ENCODE assay signal across 16 cellular contexts in the genomic region with DNA sequence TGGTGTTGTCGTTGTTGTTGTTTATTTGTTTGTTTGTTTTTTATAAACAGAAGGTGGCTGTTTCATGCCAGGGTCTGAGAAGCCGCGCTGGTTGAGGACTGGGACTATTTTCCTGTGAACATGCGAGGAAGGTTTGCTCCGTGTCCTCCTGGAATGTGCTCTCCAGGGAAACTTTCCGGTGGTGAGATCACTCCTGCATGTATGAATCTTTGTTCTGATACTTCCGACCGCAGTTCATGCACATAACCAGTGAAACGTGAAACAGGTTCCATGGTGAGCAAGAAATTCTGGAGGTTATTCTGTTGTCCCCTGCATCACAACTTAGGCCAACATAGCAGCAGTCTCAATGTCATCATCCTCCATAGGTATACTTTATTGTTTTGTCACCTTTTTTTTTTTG.
"Had no signal": no experiment of that assay in that cellular context is flagged by ENCODE, and none has a peak within 500 bp of the region (broad histone marks: within the 10 kb centered on the region; RNA-seq: fewer than 3 reads in every experiment).

No MANE protein-coding gene starts in this region.

- H3K4me3 ChIP-seq: stomach, thoracic aorta had no signal

- H3K9me3 Mint-ChIP-seq: activated T-cell treated with anti-CD3 and anti-CD28 coated beads, Interleukin-2, amount 50 U/mL, for 24 hours; mesothelial cell of epicardium; naive B cell; T-helper 2 cell treated with Interferon-gamma antibody and Interleukin-4, amounts not matched to agents 5 μg/mL and 100 μg/mL, for 36 hours had no signal

- H3K36me3 Mint-ChIP-seq: activated CD8-positive, alpha-beta memory T cell treated with anti-CD3 and anti-CD28 coated beads, Interleukin-2, amount 10 ng/mL, durations not matched to agents 7 days and 5 days; mesothelial cell of epicardium; naive B cell had no signal

- H3K9me3 ChIP-seq: stomach, thoracic aorta had no signal

- H3K4me1 ChIP-seq: foreskin keratinocyte, stomach had no signal

- H3K4me1 Mint-ChIP-seq: activated CD8-positive, alpha-beta memory T cell treated with anti-CD3 and anti-CD28 coated beads, Interleukin-2, amount 10 ng/mL, durations not matched to agents 7 days and 5 days; naive B cell had no signal

- H3K27ac ChIP-seq: dorsolateral prefrontal cortex, foreskin keratinocyte, stomach, thoracic aorta had no signal

- ATAC-seq: activated CD4-positive, CD25-positive, alpha-beta regulatory T cell treated with anti-CD3 and anti-CD28 coated beads, Interleukin-2, amount 50 U/mL, for 24 hours; activated CD8-positive, alpha-beta memory T cell treated with anti-CD3 and anti-CD28 coated beads, Interleukin-2, amount 10 ng/mL, durations not matched to agents 7 days and 5 days; activated naive CD4-positive, alpha-beta T cell treated with anti-CD3 and anti-CD28 coated beads, Interleukin-2, amount 50 U/mL, for 72 hours; foreskin keratinocyte had no signal

- H3K36me3 ChIP-seq: stomach, thoracic aorta had no signal

- DNase-seq: activated CD8-positive, alpha-beta memory T cell treated with anti-CD3 and anti-CD28 coated beads, Interleukin-2, amount 10 ng/mL, durations not matched to agents 7 days and 5 days; activated effector memory CD4-positive, alpha-beta T cell treated with anti-CD3 and anti-CD28 coated beads, Interleukin-2, amount 50 U/mL, for 16 hours; activated T-cell treated with anti-CD3 and anti-CD28 coated beads, Interleukin-2, amount 50 U/mL, for 24 hours; amniotic stem cell; dorsolateral prefrontal cortex; foreskin keratinocyte; head of caudate nucleus; islet precursor cell; naive B cell; stimulated activated CD4-positive, alpha-beta T cell treated with anti-CD3 and anti-CD28 coated beads, Interleukin-4, amount 100 ng/mL, for 1 hour; stomach had no signal

- H3K27me3 ChIP-seq: dorsolateral prefrontal cortex, foreskin keratinocyte, stomach had no signal

- H3K27ac Mint-ChIP-seq: activated CD8-positive, alpha-beta memory T cell treated with anti-CD3 and anti-CD28 coated beads, Interleukin-2, amount 10 ng/mL, durations not matched to agents 7 days and 5 days; activated naive CD4-positive, alpha-beta T cell treated with anti-CD3 and anti-CD28 coated beads, Interleukin-2, amount 50 U/mL, for 72 hours; activated T-cell treated with anti-CD3 and anti-CD28 coated beads, Interleukin-2, amount 50 U/mL, for 24 hours; mesothelial cell of epicardium; naive B cell; T-helper 2 cell treated with Interferon-gamma antibody and Interleukin-4, amounts not matched to agents 5 μg/mL and 100 μg/mL, for 36 hours had no signal

- H3K4me3 Mint-ChIP-seq: activated CD8-positive, alpha-beta memory T cell treated with anti-CD3 and anti-CD28 coated beads, Interleukin-2, amount 10 ng/mL, durations not matched to agents 7 days and 5 days; activated T-cell treated with anti-CD3 and anti-CD28 coated beads, Interleukin-2, amount 50 U/mL, for 24 hours; mesothelial cell of epicardium; naive B cell; T-helper 2 cell treated with Interferon-gamma antibody and Interleukin-4, amounts not matched to agents 5 μg/mL and 100 μg/mL, for 36 hours had no signal
